In the genomic region with DNA sequence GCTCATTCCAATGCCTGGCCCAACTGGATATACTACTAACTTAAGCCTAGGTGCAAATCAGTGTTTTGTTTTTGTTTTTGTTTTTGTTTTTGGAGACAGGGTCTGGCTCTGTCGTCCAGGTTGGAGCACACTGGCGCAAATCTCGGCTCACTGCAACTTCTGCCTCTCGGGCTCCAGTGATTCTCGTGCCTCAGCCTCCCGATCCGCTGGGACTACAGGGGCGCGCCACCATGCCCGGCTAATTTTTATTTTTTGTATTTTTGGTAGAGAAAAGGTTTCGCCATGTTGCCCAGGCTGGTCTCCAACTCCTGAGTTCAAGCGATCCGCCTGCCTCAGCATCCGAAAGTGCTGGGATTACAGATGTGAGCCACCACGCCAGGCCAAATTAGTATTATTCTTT, we compare ENCODE assay signal across 9 cellular contexts. TPM values are rescaled to one million over a fixed set of nuclear protein-coding genes. Genes with fewer than 3 reads are reported as not detected.
DNase-seq lines count a peak whose midpoint lies in the region; ATAC-seq and TF ChIP-seq lines count a peak whose summit lies in the region.
"Had no signal": no experiment of that assay in that cellular context is flagged by ENCODE, and none has a peak within 500 bp of the region (broad histone marks: within the 10 kb centered on the region; RNA-seq: fewer than 3 reads in every experiment).

No MANE protein-coding gene starts in this region.

- H3K27ac Mint-ChIP-seq in activated CD8-positive, alpha-beta memory T cell treated with anti-CD3 and anti-CD28 coated beads, Interleukin-2, amount 10 ng/mL, durations not matched to agents 7 days and 5 days, result peak overlapping the region; percentile 73
- H3K27ac Mint-ChIP-seq in activated CD4-positive, alpha-beta memory T cell treated with anti-CD3 and anti-CD28 coated beads, Interleukin-2, amount 10 ng/mL, durations not matched to agents 7 days and 5 days, result peak overlapping the region; percentile 41
- no peak overlapping the region for H3K27ac Mint-ChIP-seq in stimulated activated naive CD8-positive, alpha-beta T cell treated with anti-CD3 and anti-CD28 coated beads, Interleukin-15, amount 100 ng/mL, for 72 hours

- no peaks in the 10 kb centered on the region for H3K27me3 Mint-ChIP-seq in activated CD8-positive, alpha-beta memory T cell treated with anti-CD3 and anti-CD28 coated beads, Interleukin-2, amount 10 ng/mL, durations not matched to agents 7 days and 5 days
- no peaks in the 10 kb centered on the region for H3K27me3 Mint-ChIP-seq in activated CD4-positive, alpha-beta memory T cell treated with anti-CD3 and anti-CD28 coated beads, Interleukin-2, amount 10 ng/mL, durations not matched to agents 7 days and 5 days
- no peaks in the 10 kb centered on the region for H3K27me3 Mint-ChIP-seq in stimulated activated naive CD8-positive, alpha-beta T cell treated with anti-CD3 and anti-CD28 coated beads, Interleukin-15, amount 100 ng/mL, for 72 hours

- POLR2A ChIA-PET in activated CD4-positive, alpha-beta memory T cell treated with anti-CD3 and anti-CD28 coated beads, Interleukin-2, amount 10 ng/mL, durations not matched to agents 7 days and 5 days (lab: Charles Lee), result interaction anchor here (0.9 to 4.5 kb wide), 25 partner anchors 9 to 368 kb away, joined by 3 to 63 read pairs (median 12); a partner anchor contains a TSS

- H2AFZ ChIP-seq in hepatocyte, result no peak overlapping the region

- H3K27ac ChIP-seq in hepatocyte, result peak overlapping the region; percentile 6

- H4K20me1 ChIP-seq in hepatocyte (ENCODE audit: insufficient read depth, poor library complexity, severe bottlenecking), result peaks cover 20% of the 10 kb centered on the region

- TF ChIP-seq CTCF in hepatocyte (IDR thresholded peaks at IDR 0.05; ENCODE audit: poor library complexity), result no peak

- H3K9me3 Mint-ChIP-seq in activated CD8-positive, alpha-beta memory T cell treated with anti-CD3 and anti-CD28 coated beads, Interleukin-2, amount 10 ng/mL, durations not matched to agents 7 days and 5 days (ENCODE audit: low read depth), result no peaks in the 10 kb centered on the region
- no peaks in the 10 kb centered on the region for H3K9me3 Mint-ChIP-seq in activated CD4-positive, alpha-beta memory T cell treated with anti-CD3 and anti-CD28 coated beads, Interleukin-2, amount 10 ng/mL, durations not matched to agents 7 days and 5 days
- H3K9me3 Mint-ChIP-seq in stimulated activated naive CD8-positive, alpha-beta T cell treated with anti-CD3 and anti-CD28 coated beads, Interleukin-15, amount 100 ng/mL, for 72 hours, result no peaks in the 10 kb centered on the region

- no peaks in the 10 kb centered on the region for H3K36me3 ChIP-seq in hepatocyte (replicated peaks; ENCODE audit: insufficient read depth, low read depth)

- H3K4me1 Mint-ChIP-seq in activated CD8-positive, alpha-beta memory T cell treated with anti-CD3 and anti-CD28 coated beads, Interleukin-2, amount 10 ng/mL, durations not matched to agents 7 days and 5 days, result peaks cover 44% of the 10 kb centered on the region
- H3K4me1 Mint-ChIP-seq in activated CD4-positive, alpha-beta memory T cell treated with anti-CD3 and anti-CD28 coated beads, Interleukin-2, amount 10 ng/mL, durations not matched to agents 7 days and 5 days, result peaks cover 48% of the 10 kb centered on the region
- peaks cover 49% of the 10 kb centered on the region for H3K4me1 Mint-ChIP-seq in stimulated activated naive CD8-positive, alpha-beta T cell treated with anti-CD3 and anti-CD28 coated beads, Interleukin-15, amount 100 ng/mL, for 72 hours

- H3K79me2 ChIP-seq in hepatocyte, result peaks cover 63% of the 10 kb centered on the region

- H3K4me3 Mint-ChIP-seq in activated CD8-positive, alpha-beta memory T cell treated with anti-CD3 and anti-CD28 coated beads, Interleukin-2, amount 10 ng/mL, durations not matched to agents 7 days and 5 days, result peak overlapping the region; percentile 62
- H3K4me3 Mint-ChIP-seq in activated CD4-positive, alpha-beta memory T cell treated with anti-CD3 and anti-CD28 coated beads, Interleukin-2, amount 10 ng/mL, durations not matched to agents 7 days and 5 days, result peak overlapping the region; percentile 70
- peak overlapping the region; percentile 11 to 77 for H3K4me3 Mint-ChIP-seq in stimulated activated naive CD8-positive, alpha-beta T cell treated with anti-CD3 and anti-CD28 coated beads, Interleukin-15, amount 100 ng/mL, for 72 hours

- peaks cover 23% of the 10 kb centered on the region for H3K4me1 ChIP-seq in hepatocyte (ENCODE audit: insufficient read depth)

- ATAC-seq in activated CD8-positive, alpha-beta memory T cell treated with anti-CD3 and anti-CD28 coated beads, Interleukin-2, amount 10 ng/mL, durations not matched to agents 7 days and 5 days, result no peak
- ATAC-seq in stimulated activated naive CD8-positive, alpha-beta T cell treated with anti-CD3 and anti-CD28 coated beads, Interleukin-15, amount 100 ng/mL, for 72 hours, result no peak
- ATAC-seq in HG03469 (IDR thresholded peaks at IDR 0.05; ENCODE audit: unreplicated experiment), result no peak

- peaks cover 23% of the 10 kb centered on the region for H3K36me3 Mint-ChIP-seq in activated CD8-positive, alpha-beta memory T cell treated with anti-CD3 and anti-CD28 coated beads, Interleukin-2, amount 10 ng/mL, durations not matched to agents 7 days and 5 days
- peaks cover 39% of the 10 kb centered on the region for H3K36me3 Mint-ChIP-seq in activated CD4-positive, alpha-beta memory T cell treated with anti-CD3 and anti-CD28 coated beads, Interleukin-2, amount 10 ng/mL, durations not matched to agents 7 days and 5 days (ENCODE audit: low read depth)

- H3K4me2 ChIP-seq in hepatocyte, result peak overlapping the region; percentile 79

- CTCF ChIA-PET in activated CD8-positive, alpha-beta memory T cell treated with anti-CD3 and anti-CD28 coated beads, Interleukin-2, amount 10 ng/mL, durations not matched to agents 7 days and 5 days (lab: Charles Lee), result interaction anchor here (0.8 to 1.0 kb wide), 3 partner anchors 82 to 249 kb away, joined by 3 to 5 read pairs (median 3); no protein-coding TSS in a partner anchor
- CTCF ChIA-PET in activated CD4-positive, alpha-beta memory T cell treated with anti-CD3 and anti-CD28 coated beads, Interleukin-2, amount 10 ng/mL, durations not matched to agents 7 days and 5 days (lab: Charles Lee), result no interaction called here

- H3K9me2 ChIP-seq in hepatocyte (replicated peaks; ENCODE audit: insufficient read depth), result no peaks in the 10 kb centered on the region

- peak overlapping the region; percentile 89 for H3K4me3 ChIP-seq in hepatocyte

- 96% methylated on average over 15 of the region's 15 CpGs for WGBS in hepatocyte (ENCODE audit: low lambda C conversion rate, missing lambda C conversion rate)

- H3K9me3 ChIP-seq in hepatocyte (ENCODE audit: low read depth), result no peaks in the 10 kb centered on the region
- H3K9me3 ChIP-seq: SJCRH30 had no signal

- no peaks in the 10 kb centered on the region for H3K27me3 ChIP-seq in hepatocyte
- H3K27me3 ChIP-seq: SJCRH30 had no signal

- DNase-seq in activated CD8-positive, alpha-beta memory T cell treated with anti-CD3 and anti-CD28 coated beads, Interleukin-2, amount 10 ng/mL, durations not matched to agents 7 days and 5 days, result no peak
- no peak for DNase-seq in activated CD8-positive, alpha-beta memory T cell treated with anti-CD3 and anti-CD28 coated beads, Interleukin-2, amount 50 U/mL, for 48 hours
- DNase-seq in activated CD4-positive, alpha-beta memory T cell treated with anti-CD3 and anti-CD28 coated beads, Interleukin-2, amount 10 ng/mL, durations not matched to agents 7 days and 5 days, result no peak
- no peak for DNase-seq in hepatocyte (ENCODE audit: low spot score)
- no peak for DNase-seq in stimulated activated naive CD8-positive, alpha-beta T cell treated with anti-CD3 and anti-CD28 coated beads, Interleukin-15, amount 100 ng/mL, for 72 hours
- DNase-seq in GOT3 (lab: John Stamatoyannopoulos, UW), result no peak
- no peak for DNase-seq in anterior cingulate cortex (lab: John Stamatoyannopoulos, UW)
- DNase-seq: SJCRH30 had no signal

RNA-seq across cellular contexts. Expression of a gene that starts 1.6 kb away (rescaled TPM):
- 10 to 100 TPM; 48.7 to 49.1 TPM for total RNA-seq in activated CD8-positive, alpha-beta memory T cell treated with anti-CD3 and anti-CD28 coated beads, Interleukin-2, amount 10 ng/mL, durations not matched to agents 7 days and 5 days
- 10 to 100 TPM; 53.4 to 55.4 TPM for total RNA-seq in activated CD4-positive, alpha-beta memory T cell treated with anti-CD3 and anti-CD28 coated beads, Interleukin-2, amount 10 ng/mL, durations not matched to agents 7 days and 5 days
- 33.8 and 41.4 TPM in 2 replicates for total RNA-seq in hepatocyte
- 11.8 and 15.0 TPM in 2 replicates for polyA plus RNA-seq in hepatocyte

Comparison
In these comparisons a context has a peak if more than half of its experiments do, and no peak if none do; other contexts are left out.
1. H3K27ac Mint-ChIP-seq: peak in activated CD8-positive, alpha-beta memory T cell treated with anti-CD3 and anti-CD28 coated beads, Interleukin-2, amount 10 ng/mL, durations not matched to agents 7 days and 5 days (single experiment) and activated CD4-positive, alpha-beta memory T cell treated with anti-CD3 and anti-CD28 coated beads, Interleukin-2, amount 10 ng/mL, durations not matched to agents 7 days and 5 days (single experiment); none in stimulated activated naive CD8-positive, alpha-beta T cell treated with anti-CD3 and anti-CD28 coated beads, Interleukin-15, amount 100 ng/mL, for 72 hours (0 of 2).
2. Peak in every context shown above with its lines, with median percentiles within 50 percentile points of each other: H3K4me3 Mint-ChIP-seq.